ENCODE assay signal across 8 cellular contexts in genomic region chr14:53151867-53152626, GRCh38. TPM values are rescaled to one million over a fixed set of nuclear protein-coding genes. Genes with fewer than 3 reads are reported as not detected.
A peak's percentile ranks its signal among the peaks of the same experiment; 100 is the strongest.
DNase-seq lines count a peak whose midpoint lies in the region; ATAC-seq and TF ChIP-seq lines count a peak whose summit lies in the region.

No MANE protein-coding gene starts in this region.

- peak overlapping the region; percentile 74 for H3K4me3 ChIP-seq in choroid plexus epithelial cell (ENCODE audit: low read depth, low read length)

- in situ Hi-C loops in GM13976 (cut with MboI; ENCODE audit: low sequenced_read_pairs, unreplicated experiment), result no loop called here

- peak; percentile 18 for ATAC-seq in HG02798 (IDR thresholded peaks at IDR 0.05; ENCODE audit: poor library complexity, unreplicated experiment)
- peak; percentile 41 for ATAC-seq in left colon

- TF ChIP-seq CTCF in GM13976 (IDR thresholded peaks at IDR 0.05; ENCODE audit: borderline replicate concordance, control extremely low read depth, extremely low read depth, insufficient read depth, missing control alignments) (no peak), choroid plexus epithelial cell (conservative IDR thresholded peaks at IDR 0.05; ENCODE audit: low read depth, low read length) (peak; percentile 22)

- intact Hi-C loops in left colon (cut with DNase I, micrococcal nuclease), result no loop called here

- peak; percentile 64 for DNase-seq in GM13976 (ENCODE audit: low spot score)
- DNase-seq in NCI-H187 treated with DMSO at 0.1 percent for 48 hours (lab: John Stamatoyannopoulos, UW), result peak; percentile 44
- DNase-seq in activated CD4-positive, alpha-beta T cell treated with anti-CD3 and anti-CD28 coated beads for 24 hours (ENCODE audit: low read depth in 2 of 2), result peak; percentile 36 to 52
- DNase-seq in choroid plexus epithelial cell (ENCODE audit: low read depth), result peak; percentile 33
- peak; percentile 58 to 71 for DNase-seq in left colon
- DNase-seq in stimulated activated CD4-positive, alpha-beta T cell treated with anti-CD3 and anti-CD28 coated beads, Interleukin-2, amount 100 ng/mL, for 48 hours, result peak; percentile 50 to 56
- DNase-seq in SKM-1 (lab: John Stamatoyannopoulos, UW; ENCODE audit: unreplicated experiment), result no peak

RNA-seq across cellular contexts. Expression of gene DDHD1, which starts 1.1 kb away (rescaled TPM):
- 10 to 100 TPM in 1 of 2 donors, 1 to 10 TPM in 1; 9.0 to 10.1 TPM for total RNA-seq in left colon
